ENCODE assay signal across 22 cellular contexts in genomic region chr6:125203395-125203794, GRCh38. TPM values are rescaled to one million over a fixed set of nuclear protein-coding genes. Genes with fewer than 3 reads are reported as not detected.
A peak's percentile ranks its signal among the peaks of the same experiment; 100 is the strongest.
DNase-seq lines count a peak whose midpoint lies in the region; ATAC-seq, FAIRE-seq and TF ChIP-seq lines count a peak whose summit lies in the region.
"Had no signal": no experiment of that assay in that cellular context is flagged by ENCODE, and none has a peak within 500 bp of the region (broad histone marks: within the 10 kb centered on the region; RNA-seq: fewer than 3 reads in every experiment).

No MANE protein-coding gene starts in this region.

- no peak overlapping the region for H3K56ac ChIP-seq in H1 (replicated peaks; ENCODE audit: insufficient read length, low read depth, low read length)

- TF ChIP-seq POLR2A in H1 (IDR thresholded peaks at IDR 0.05; ENCODE audit: control extremely low read depth in 1 of 2, low read depth in 2 of 2, low read length in 2 of 2) (no peak), adrenal gland (IDR thresholded peaks at IDR 0.05) (no peak)

- H3K27ac Mint-ChIP-seq in effector memory CD8-positive, alpha-beta T cell = no peak overlapping the region
- H3K27ac Mint-ChIP-seq: activated CD4-positive, alpha-beta T cell treated with anti-CD3 and anti-CD28 coated beads for 36 hours; activated CD8-positive, alpha-beta memory T cell treated with anti-CD3 and anti-CD28 coated beads, Interleukin-2, amount 10 ng/mL, durations not matched to agents 7 days and 5 days had no signal

- H3K23me2 ChIP-seq in H1 (ENCODE audit: low read depth, low read length) = no peaks in the 10 kb centered on the region

- POLR2A ChIA-PET in H1 (lab: Charles Lee; ENCODE audit: partially characterized antibody) = no interaction called here

- no peak overlapping the region for H2BK15ac ChIP-seq in H1 (ENCODE audit: low read length)

- no peaks in the 10 kb centered on the region for H3F3A ChIP-seq in MM.1S (ENCODE audit: insufficient read depth, low read length)

- intact Hi-C loops in pancreas (cut with DNase I) (no loop called here), adrenal gland (cut with DNase I) (loop anchor here in 1 of 2 donors (10.0 kb wide), 1 partner anchor 49 kb away; the partner anchor contains the start of gene TPD52L1)

- H3K27ac ChIP-seq in ACC112 (ENCODE audit: low read depth, low read length) = peak overlapping the region; percentile 90; the same call in 1 of the 2 replicates
- no peak overlapping the region for H3K27ac ChIP-seq in H1 (ENCODE audit: low read depth, low read length)
- H3K27ac ChIP-seq in pancreas = no peak overlapping the region
- no peak overlapping the region for H3K27ac ChIP-seq in MM.1S (ENCODE audit: low read length)
- H3K27ac ChIP-seq in adrenal gland = peak overlapping the region in 2 of 5 donors; percentile 51 to 66
- H3K27ac ChIP-seq: upper lobe of right lung had no signal

- no peaks in the 10 kb centered on the region for H3K27me3 ChIP-seq in ACC112 (ENCODE audit: insufficient read depth, low read length)
- no peaks in the 10 kb centered on the region for H3K27me3 ChIP-seq in H1 (replicated peaks in 1 of 4; ENCODE audit: control insufficient read depth in 3 of 4, extremely low read depth in 1 of 4, insufficient read depth in 3 of 4, low read length in 3 of 4)
- no peaks in the 10 kb centered on the region for H3K27me3 ChIP-seq in pancreas
- no peaks in the 10 kb centered on the region for H3K27me3 ChIP-seq in MM.1S (replicated peaks; ENCODE audit: insufficient read depth, low read length)
- H3K27me3 ChIP-seq in adrenal gland = no peaks in the 10 kb centered on the region
- H3K27me3 ChIP-seq: sigmoid colon, upper lobe of right lung had no signal

- H3K18ac ChIP-seq in H1 (ENCODE audit: extremely low read depth, low read length) = no peak overlapping the region

- H2BK120ac ChIP-seq in H1 (replicated peaks; ENCODE audit: low read depth, low read length) = no peak overlapping the region

- no peak overlapping the region for H3K4me3 Mint-ChIP-seq in effector memory CD8-positive, alpha-beta T cell
- H3K4me3 Mint-ChIP-seq: activated CD4-positive, alpha-beta T cell treated with anti-CD3 and anti-CD28 coated beads for 36 hours; activated CD8-positive, alpha-beta memory T cell treated with anti-CD3 and anti-CD28 coated beads, Interleukin-2, amount 10 ng/mL, durations not matched to agents 7 days and 5 days; central memory CD8-positive, alpha-beta T cell; stimulated activated naive CD8-positive, alpha-beta T cell treated with anti-CD3 and anti-CD28 coated beads, Interleukin-15, amount 100 ng/mL, for 72 hours had no signal

- no peaks in the 10 kb centered on the region for H3K79me2 ChIP-seq in ACC112 (ENCODE audit: control insufficient read depth, insufficient read depth, low read length, unreplicated experiment)
- no peaks in the 10 kb centered on the region for H3K79me2 ChIP-seq in H1 (ENCODE audit: control insufficient read depth in 1 of 2, insufficient read depth in 2 of 2, low read length in 2 of 2)
- H3K79me2 ChIP-seq in MM.1S (ENCODE audit: low read length) = no peaks in the 10 kb centered on the region

- CTCF ChIA-PET in H1 (lab: Charles Lee; ENCODE audit: partially characterized antibody) = interaction anchor here (0.8 to 9.9 kb wide), 3 partner anchors 10 to 333 kb away, joined by 3 to 79 read pairs (median 4); no protein-coding TSS in a partner anchor

- no peak overlapping the region for H2AFZ ChIP-seq in ACC112 (ENCODE audit: low read length, unreplicated experiment)
- no peak overlapping the region for H2AFZ ChIP-seq in H1 (ENCODE audit: low read length)
- no peak overlapping the region for H2AFZ ChIP-seq in MM.1S (ENCODE audit: low read length)

- 0 out of 4 replicates have a peak overlapping the region, but pooled peaks of 1 of the 2 experiments have one; percentile 3 for H3K4me2 ChIP-seq in H1 (ENCODE audit: insufficient read depth in 1 of 2, low read depth in 2 of 2, low read length in 2 of 2)
- no peak overlapping the region for H3K4me2 ChIP-seq in MM.1S (ENCODE audit: low read depth, low read length)

- TF ChIP-seq EP300 in H1 (IDR thresholded peaks at IDR 0.05; ENCODE audit: borderline replicate concordance in 1 of 2, low read depth in 2 of 2, low read length in 2 of 2) = no peak

- no peak overlapping the region for H2AK5ac ChIP-seq in H1 (ENCODE audit: low read depth, low read length)

- TF ChIP-seq CTCF in H1 (IDR thresholded peaks at IDR 0.05; ENCODE audit: control extremely low read depth in 1 of 3, insufficient read depth in 1 of 3, low read depth in 1 of 3, low read length in 3 of 3) = no peak
- no peak for TF ChIP-seq CTCF in pancreas (IDR thresholded peaks at IDR 0.05)
- TF ChIP-seq CTCF in MM.1S (IDR thresholded peaks at IDR 0.05; ENCODE audit: low read length) = no peak
- no peak for TF ChIP-seq CTCF in adrenal gland (IDR thresholded peaks at IDR 0.05)

- H3K4me1 ChIP-seq in ACC112 (ENCODE audit: control insufficient read depth, insufficient read depth, low read length, unreplicated experiment) = peaks cover 37% of the 10 kb centered on the region
- peaks cover 0 to 5% (median 0%) of the 10 kb centered on the region in 4 experiments; a peak in 1 of 7 replicates for H3K4me1 ChIP-seq in H1 (replicated peaks in 1 of 4; ENCODE audit: control insufficient read depth in 3 of 4, insufficient read depth in 4 of 4, low read length in 3 of 4)
- peaks cover 13 to 39% (median 17%) of the 10 kb centered on the region in 3 donors for H3K4me1 ChIP-seq in pancreas
- H3K4me1 ChIP-seq in MM.1S (ENCODE audit: low read length) = peaks cover 14% of the 10 kb centered on the region
- H3K4me1 ChIP-seq in adrenal gland (replicated peaks in 1 of 2) = peaks cover 52 to 63% of the 10 kb centered on the region in 2 donors

- no peak overlapping the region for H3K14ac ChIP-seq in H1 (ENCODE audit: insufficient read length)

- H3K36me3 Mint-ChIP-seq in effector memory CD8-positive, alpha-beta T cell (ENCODE audit: insufficient read depth) = no peaks in the 10 kb centered on the region
- H3K36me3 Mint-ChIP-seq: activated CD8-positive, alpha-beta memory T cell treated with anti-CD3 and anti-CD28 coated beads, Interleukin-2, amount 10 ng/mL, durations not matched to agents 7 days and 5 days had no signal

- no peak overlapping the region for H2BK20ac ChIP-seq in H1 (ENCODE audit: low read length)

- no peak overlapping the region for H2BK5ac ChIP-seq in H1 (ENCODE audit: low read depth, low read length)

- FAIRE-seq in H1 (lab: Jason Lieb, UNC) = peak; percentile 52
- FAIRE-seq in pancreas (lab: Jason Lieb, UNC) = no peak
- FAIRE-seq: GM12892 had no signal

- no peaks in the 10 kb centered on the region for H3K9me2 ChIP-seq in MM.1S (replicated peaks; ENCODE audit: insufficient read depth, low read length)

- H4K8ac ChIP-seq in H1 (ENCODE audit: extremely low read depth, insufficient read depth, low read length) = no peak overlapping the region

- H3K4me3 ChIP-seq in ACC112 (ENCODE audit: low read depth, low read length) (no peak overlapping the region), H1 (ENCODE audit: extremely low read depth in 1 of 4, insufficient read depth in 2 of 4, low read depth in 3 of 4, low read length in 4 of 4) (no peak overlapping the region), pancreas (no peak overlapping the region), MM.1S (ENCODE audit: low read length) (no peak overlapping the region), adrenal gland (no peak overlapping the region)
- H3K4me3 ChIP-seq: sigmoid colon, upper lobe of right lung had no signal

- H4K5ac ChIP-seq in H1 (ENCODE audit: insufficient read length, low read depth, low read length) = no peak overlapping the region

- no peaks in the 10 kb centered on the region for H3K79me1 ChIP-seq in H1 (ENCODE audit: low read depth, low read length)

- ATAC-seq in pancreas = peak; percentile 40 to 71 (median 52)
- ATAC-seq in effector memory CD8-positive, alpha-beta T cell (replicated peaks) = no peak
- ATAC-seq: activated CD4-positive, alpha-beta T cell treated with anti-CD3 and anti-CD28 coated beads for 36 hours; activated CD8-positive, alpha-beta memory T cell treated with anti-CD3 and anti-CD28 coated beads, Interleukin-2, amount 10 ng/mL, durations not matched to agents 7 days and 5 days; stimulated activated naive CD8-positive, alpha-beta T cell treated with anti-CD3 and anti-CD28 coated beads, Interleukin-15, amount 100 ng/mL, for 72 hours; upper lobe of right lung had no signal

- no peak for TF ChIP-seq RAD21 in H1 (IDR thresholded peaks at IDR 0.05 in 1 of 2, conservative IDR thresholded peaks at IDR 0.05 in 1 of 2; ENCODE audit: low read depth in 2 of 2, low read length in 2 of 2)

- no peaks in the 10 kb centered on the region for H3K4me1 Mint-ChIP-seq in effector memory CD8-positive, alpha-beta T cell (ENCODE audit: low read depth in 2 of 2)
- H3K4me1 Mint-ChIP-seq: activated CD4-positive, alpha-beta T cell treated with anti-CD3 and anti-CD28 coated beads for 36 hours; activated CD8-positive, alpha-beta memory T cell treated with anti-CD3 and anti-CD28 coated beads, Interleukin-2, amount 10 ng/mL, durations not matched to agents 7 days and 5 days; central memory CD8-positive, alpha-beta T cell; stimulated activated naive CD8-positive, alpha-beta T cell treated with anti-CD3 and anti-CD28 coated beads, Interleukin-15, amount 100 ng/mL, for 72 hours had no signal

- H2BK12ac ChIP-seq in H1 (ENCODE audit: low read depth, low read length) = no peak overlapping the region

- H4K20me1 ChIP-seq in H1 (replicated peaks in 1 of 2; ENCODE audit: control insufficient read depth in 1 of 2, insufficient read depth in 2 of 2, low read length in 2 of 2) (no peaks in the 10 kb centered on the region), MM.1S (ENCODE audit: insufficient read depth, low read length) (no peaks in the 10 kb centered on the region)

- H3K23ac ChIP-seq in H1 (ENCODE audit: insufficient read length) = no peak overlapping the region

- H3K9me3 ChIP-seq in H1 (ENCODE audit: insufficient read depth in 2 of 2, low read depth in 1 of 2, low read length in 1 of 2) (no peaks in the 10 kb centered on the region), pancreas (no peaks in the 10 kb centered on the region), MM.1S (replicated peaks; ENCODE audit: insufficient read depth, low read length) (no peaks in the 10 kb centered on the region), adrenal gland (replicated peaks in 1 of 3) (no peaks in the 10 kb centered on the region)
- H3K9me3 ChIP-seq: sigmoid colon, upper lobe of right lung had no signal

- H4K91ac ChIP-seq in H1 (replicated peaks; ENCODE audit: insufficient read length, low read length) = no peak overlapping the region

- no peaks in the 10 kb centered on the region for H3K36me3 ChIP-seq in ACC112 (ENCODE audit: insufficient read depth, low read length)
- H3K36me3 ChIP-seq in H1 (ENCODE audit: control insufficient read depth in 2 of 4, insufficient read depth in 4 of 4, low read length in 3 of 4) = no peaks in the 10 kb centered on the region
- no peaks in the 10 kb centered on the region for H3K36me3 ChIP-seq in pancreas
- H3K36me3 ChIP-seq in MM.1S (replicated peaks; ENCODE audit: insufficient read depth, low read length) = no peaks in the 10 kb centered on the region
- H3K36me3 ChIP-seq in adrenal gland (replicated peaks in 1 of 2) = no peaks in the 10 kb centered on the region
- H3K36me3 ChIP-seq: sigmoid colon, upper lobe of right lung had no signal

- H3K9me3 Mint-ChIP-seq in effector memory CD8-positive, alpha-beta T cell = no peaks in the 10 kb centered on the region
- H3K9me3 Mint-ChIP-seq: central memory CD8-positive, alpha-beta T cell; stimulated activated naive CD8-positive, alpha-beta T cell treated with anti-CD3 and anti-CD28 coated beads, Interleukin-15, amount 100 ng/mL, for 72 hours had no signal

- no peak overlapping the region for H3K4ac ChIP-seq in H1 (replicated peaks; ENCODE audit: insufficient read length, low read depth, low read length)

- H3K27me3 Mint-ChIP-seq in effector memory CD8-positive, alpha-beta T cell = peaks cover 7 to 18% of the 10 kb centered on the region in 2 donors

- DNase-seq in M059J (ENCODE audit: low read depth) (peak; percentile 43), H1 (ENCODE audit: low read depth in 1 of 2, low spot score in 2 of 2) (no peak), pancreas (no peak), MM.1S (no peak), NCI-H774 (lab: John Stamatoyannopoulos, UW) (no peak), adrenal gland (no peak)
- DNase-seq in effector memory CD8-positive, alpha-beta T cell = no peak
- DNase-seq: activated CD4-positive, alpha-beta T cell treated with anti-CD3 and anti-CD28 coated beads for 36 hours; activated CD8-positive, alpha-beta memory T cell treated with anti-CD3 and anti-CD28 coated beads, Interleukin-2, amount 10 ng/mL, durations not matched to agents 7 days and 5 days; activated effector memory CD4-positive, alpha-beta T cell treated with Interleukin-2 at 50 U/mL for 16 hours; amniotic stem cell; effector CD8-positive, alpha-beta T cell; HCEC 1CT; head of caudate nucleus; NCI-H1694 treated with DMSO at 0.1 percent for 48 hours; RPMI8226; sigmoid colon; stimulated activated naive CD8-positive, alpha-beta T cell treated with anti-CD3 and anti-CD28 coated beads, Interleukin-15, amount 100 ng/mL, for 72 hours; upper lobe of right lung had no signal

- H3K9ac ChIP-seq in H1 (replicated peaks in 1 of 4; ENCODE audit: extremely low read depth in 1 of 4, low read depth in 3 of 4, low read length in 3 of 4) = no peak overlapping the region
- H3K9ac ChIP-seq in MM.1S (ENCODE audit: low read length) = no peak overlapping the region

RNA-seq across cellular contexts. Expression of gene TPD52L1, which starts 49.8 kb away (rescaled TPM):
- total RNA-seq in M059J (2014; rRNA removed; shearing (Covaris generic)) = 74.4 and 92.1 TPM in 2 replicates
- total RNA-seq in H1 (2021; fragmentation: NEBNext Ultra II Directional; extraction: Animal tissue kit (Norgen Biotek cat#: 25700)) = 7.4 and 9.6 TPM in 2 replicates
- 14.2 and 14.3 TPM in 2 replicates for polyA plus RNA-seq in H1 (2011; rRNA removed)
- polyA plus RNA-seq in H1 (2011; cell fraction: cytosol; rRNA removed) = 17.5 TPM
- 13.8 TPM for polyA plus RNA-seq in H1 (2011; cell fraction: nucleus; rRNA removed)
- 10.0 to 12.2 TPM (median 11.0 TPM) in 4 replicates for polyA plus RNA-seq in H1 (2012, experiment 1 of 2)
- polyA plus RNA-seq in H1 (2012, experiment 2 of 2) = 3.2 TPM
- polyA plus RNA-seq in H1 (2013, experiment 1 of 2) = 11.2 TPM
- polyA plus RNA-seq in H1 (2013, experiment 2 of 2) = 12.6 TPM
- 4.2 and 8.3 TPM in 2 replicates for polyA minus RNA-seq in H1 (2011; rRNA and poly(A)+ RNA removed)
- 5.3 TPM for polyA minus RNA-seq in H1 (2011; cell fraction: cytosol; rRNA and poly(A)+ RNA removed)
- 5.0 TPM for polyA minus RNA-seq in H1 (2011; cell fraction: nucleus; rRNA and poly(A)+ RNA removed)
- total RNA-seq in pancreas = 10 to 100 TPM; 22.5 to 51.6 (median 26.1) TPM
- 10 to 100 TPM; 21.2 to 22.0 TPM for polyA plus RNA-seq in pancreas
- total RNA-seq in adrenal gland = 1,000 to 10,000 TPM in 3 of 8 donors, 100 to 1,000 TPM in 5; 235 to 2,041 (median 662) TPM
- polyA plus RNA-seq in adrenal gland = 100 to 1,000 TPM; 224 to 254 (median 226) TPM
- total RNA-seq: activated CD8-positive, alpha-beta memory T cell treated with anti-CD3 and anti-CD28 coated beads, Interleukin-2, amount 10 ng/mL, durations not matched to agents 7 days and 5 days had no signal
